Comparison of ENCODE assay signal across 22 cellular contexts in genomic region chr3:125693887-125694286, GRCh38.
DNase-seq lines count a peak whose midpoint lies in the region; ATAC-seq, FAIRE-seq and TF ChIP-seq lines count a peak whose summit lies in the region.
"Had no signal": no experiment of that assay in that cellular context is flagged by ENCODE, and none has a peak within 500 bp of the region (broad histone marks: within the 10 kb centered on the region; RNA-seq: fewer than 3 reads in every experiment).

No MANE protein-coding gene starts in this region.

- no peak overlapping the region for H2BK5ac ChIP-seq in mesenchymal stem cell (ENCODE audit: low read depth, low read length, poor library complexity, severe bottlenecking)

- no peak overlapping the region for H2BK120ac ChIP-seq in mesenchymal stem cell (ENCODE audit: low read depth, low read length)

- no peaks in the 10 kb centered on the region for H3K36me3 ChIP-seq in K562 (ENCODE audit: control insufficient read depth, insufficient read depth, low read length)
- H3K36me3 ChIP-seq in pancreas, result no peaks in the 10 kb centered on the region
- no peaks in the 10 kb centered on the region for H3K36me3 ChIP-seq in mesenchymal stem cell (ENCODE audit: control insufficient read depth in 1 of 2, insufficient read depth in 2 of 2, low read depth in 1 of 2, low read length in 2 of 2)
- H3K36me3 ChIP-seq: BLaER1 had no signal

- H3K9me3 Mint-ChIP-seq in activated naive CD4-positive, alpha-beta T cell treated with anti-CD3 and anti-CD28 coated beads, Interleukin-2, amount 50 U/mL, for 72 hours, result no peaks in the 10 kb centered on the region
- no peaks in the 10 kb centered on the region for H3K9me3 Mint-ChIP-seq in activated naive CD4-positive, alpha-beta T cell treated with anti-CD3 and anti-CD28 coated beads for 36 hours
- no peaks in the 10 kb centered on the region for H3K9me3 Mint-ChIP-seq in activated T-cell treated with anti-CD3 and anti-CD28 coated beads, Interleukin-2, amount 50 U/mL, for 4 hours
- H3K9me3 Mint-ChIP-seq: CD4-positive, CD25-positive, alpha-beta regulatory T cell; CD8-positive, alpha-beta T cell; GM23338; H9 had no signal

- H3K27ac ChIP-seq in K562 (ENCODE audit: extremely low read depth, low read depth, low read length) (no peak overlapping the region), pancreas (no peak overlapping the region), mesenchymal stem cell (ENCODE audit: low read length, poor library complexity, severe bottlenecking) (no peak overlapping the region)
- H3K27ac ChIP-seq: BLaER1, C4-2B had no signal

- peak; percentile 20 to 29 for ATAC-seq in activated naive CD4-positive, alpha-beta T cell treated with anti-CD3 and anti-CD28 coated beads, Interleukin-2, amount 50 U/mL, for 72 hours
- ATAC-seq in K562 (no peak), pancreas (no peak)
- no peak for ATAC-seq in activated T-cell treated with anti-CD3 and anti-CD28 coated beads, Interleukin-2, amount 50 U/mL, for 4 hours
- ATAC-seq: CD8-positive, alpha-beta T cell; GM12878; GM23338; HCT116 had no signal

- H3K23ac ChIP-seq in mesenchymal stem cell (ENCODE audit: low read length in 2 of 2), result no peak overlapping the region

- H3K4me1 ChIP-seq in K562 (replicated peaks in 1 of 2; ENCODE audit: control insufficient read depth in 2 of 2, insufficient read depth in 2 of 2, low read length in 2 of 2) (no peaks in the 10 kb centered on the region), pancreas (no peaks in the 10 kb centered on the region), mesenchymal stem cell (ENCODE audit: control insufficient read depth, insufficient read depth, low read depth, low read length) (peaks cover 1% of the 10 kb centered on the region)
- H3K4me1 ChIP-seq: BLaER1, Caco-2 had no signal

- CTCF ChIA-PET in activated naive CD4-positive, alpha-beta T cell treated with anti-CD3 and anti-CD28 coated beads for 36 hours (lab: Charles Lee), result no interaction called here
- CTCF ChIA-PET in K562 (lab: Yijun Ruan, JAX; ENCODE audit: low intra/inter-chr PET ratio), result no interaction called here

- POLR2A ChIA-PET in K562 (lab: Yijun Ruan, JAX), result no interaction called here

- H2AFZ ChIP-seq in K562 (ENCODE audit: low read depth, low read length) (no peak overlapping the region), mesenchymal stem cell (ENCODE audit: low read depth, low read length) (no peak overlapping the region)
- H2AFZ ChIP-seq: GM23338 had no signal

- no peaks in the 10 kb centered on the region for H3K79me1 ChIP-seq in mesenchymal stem cell (replicated peaks; ENCODE audit: low read length, poor library complexity, severe bottlenecking)

- H3K4me2 ChIP-seq in K562 (ENCODE audit: insufficient read depth, low read length), result no peak overlapping the region
- no peak overlapping the region for H3K4me2 ChIP-seq in mesenchymal stem cell (ENCODE audit: low read length, poor library complexity, severe bottlenecking)
- H3K4me2 ChIP-seq: BLaER1, GM23338 had no signal

- no peak overlapping the region for H3K14ac ChIP-seq in mesenchymal stem cell (ENCODE audit: low read length in 2 of 2)

- H4K8ac ChIP-seq in mesenchymal stem cell (ENCODE audit: low read length), result no peak overlapping the region

- no peak for TF ChIP-seq RAD21 in K562 (CRISPR knock-in tag; conservative IDR thresholded peaks at IDR 0.05 in 1 of 2, IDR thresholded peaks at IDR 0.05 in 1 of 2)

- H3K79me2 ChIP-seq in K562 (ENCODE audit: control insufficient read depth, insufficient read depth, low read length), result no peaks in the 10 kb centered on the region

- H3K9ac ChIP-seq in K562 (ENCODE audit: insufficient read depth in 1 of 2, low read depth in 2 of 2, low read length in 2 of 2) (no peak overlapping the region), mesenchymal stem cell (ENCODE audit: low read length) (no peak overlapping the region)
- H3K9ac ChIP-seq: BLaER1 had no signal

- H3K4me3 Mint-ChIP-seq in activated naive CD4-positive, alpha-beta T cell treated with anti-CD3 and anti-CD28 coated beads for 36 hours, result no peak overlapping the region
- no peak overlapping the region for H3K4me3 Mint-ChIP-seq in activated T-cell treated with anti-CD3 and anti-CD28 coated beads, Interleukin-2, amount 50 U/mL, for 4 hours
- H3K4me3 Mint-ChIP-seq: B cell; CD4-positive, CD25-positive, alpha-beta regulatory T cell; CD8-positive, alpha-beta T cell; GM23338; H9 had no signal

- no peaks in the 10 kb centered on the region for H3K27me3 ChIP-seq in K562 (ENCODE audit: control insufficient read depth in 2 of 2, insufficient read depth in 2 of 2, low read length in 2 of 2)
- H3K27me3 ChIP-seq in pancreas, result no peaks in the 10 kb centered on the region
- H3K27me3 ChIP-seq in mesenchymal stem cell (ENCODE audit: control insufficient read depth in 1 of 2, insufficient read depth in 1 of 2, low read length in 2 of 2), result peaks cover 0 to 5% of the 10 kb centered on the region in 2 experiments
- H3K27me3 ChIP-seq: BLaER1 had no signal

- no peak overlapping the region for H2BK12ac ChIP-seq in mesenchymal stem cell (ENCODE audit: low read length in 2 of 2)

- in situ Hi-C loops in K562 (cut with MboI), result no loop called here

- no peak for TF ChIP-seq CTCF in K562 (IDR thresholded peaks at IDR 0.05 in 2 of 3, conservative IDR thresholded peaks at IDR 0.05 in 1 of 3; ENCODE audit: insufficient read depth in 2 of 3, low read depth in 1 of 3, low read length in 3 of 3)
- TF ChIP-seq CTCF in pancreas (IDR thresholded peaks at IDR 0.05), result no peak

- TF ChIP-seq POLR2A in K562 (conservative IDR thresholded peaks at IDR 0.05), result no peak

- intact Hi-C loops in activated naive CD4-positive, alpha-beta T cell treated with anti-CD3 and anti-CD28 coated beads for 36 hours (cut with micrococcal nuclease), result no loop called here
- intact Hi-C loops in K562 (cut with micrococcal nuclease), result no loop called here
- intact Hi-C loops in pancreas (cut with DNase I), result no loop called here

- H3K4me3 ChIP-seq in K562, result no peak overlapping the region
- H3K4me3 ChIP-seq in pancreas, result no peak overlapping the region
- no peak overlapping the region for H3K4me3 ChIP-seq in mesenchymal stem cell (ENCODE audit: insufficient read depth in 1 of 2, low read depth in 1 of 2, low read length in 2 of 2)
- H3K4me3 ChIP-seq: BLaER1, GM12878, GM23338 had no signal

- 40% methylated on average over 10 of the region's 10 CpGs for WGBS in K562 (ENCODE audit: insufficient coverage, low coverage, missing lambda C conversion rate)
- WGBS in pancreas, 2 donors, result 88 to 91% methylated on average over 10 of the region's 10 CpGs
- WGBS in mesenchymal stem cell, result 91% methylated on average over 9 of the region's 10 CpGs

- H3K27me3 Mint-ChIP-seq in activated naive CD4-positive, alpha-beta T cell treated with anti-CD3 and anti-CD28 coated beads for 36 hours (ENCODE audit: low read depth), result peaks cover 3% of the 10 kb centered on the region
- H3K27me3 Mint-ChIP-seq in activated T-cell treated with anti-CD3 and anti-CD28 coated beads, Interleukin-2, amount 50 U/mL, for 4 hours (ENCODE audit: low read depth), result no peaks in the 10 kb centered on the region

- no peak overlapping the region for H3K18ac ChIP-seq in mesenchymal stem cell (ENCODE audit: low read depth in 1 of 2, low read length in 2 of 2)

- no peak overlapping the region for H4K91ac ChIP-seq in mesenchymal stem cell (ENCODE audit: low read length)

- no peak overlapping the region for H3K4ac ChIP-seq in mesenchymal stem cell (ENCODE audit: low read depth in 1 of 2, low read length in 2 of 2)

- no peaks in the 10 kb centered on the region for H3K36me3 Mint-ChIP-seq in activated naive CD4-positive, alpha-beta T cell treated with anti-CD3 and anti-CD28 coated beads, Interleukin-2, amount 50 U/mL, for 72 hours
- H3K36me3 Mint-ChIP-seq in activated naive CD4-positive, alpha-beta T cell treated with anti-CD3 and anti-CD28 coated beads for 36 hours (ENCODE audit: low read depth), result no peaks in the 10 kb centered on the region
- H3K36me3 Mint-ChIP-seq in activated T-cell treated with anti-CD3 and anti-CD28 coated beads, Interleukin-2, amount 50 U/mL, for 4 hours (ENCODE audit: insufficient read depth), result no peaks in the 10 kb centered on the region
- H3K36me3 Mint-ChIP-seq: CD4-positive, CD25-positive, alpha-beta regulatory T cell; CD8-positive, alpha-beta T cell had no signal

- FAIRE-seq in RCC 7860 (lab: Jason Lieb, UNC) (peak; percentile 67), K562 (lab: Jason Lieb, UNC) (no peak), pancreas (lab: Jason Lieb, UNC) (peak; percentile 90)
- FAIRE-seq: GM12878, GM19239 had no signal

- no peak overlapping the region for H3K27ac Mint-ChIP-seq in activated naive CD4-positive, alpha-beta T cell treated with anti-CD3 and anti-CD28 coated beads, Interleukin-2, amount 50 U/mL, for 72 hours
- H3K27ac Mint-ChIP-seq in activated naive CD4-positive, alpha-beta T cell treated with anti-CD3 and anti-CD28 coated beads for 36 hours, result no peak overlapping the region
- H3K27ac Mint-ChIP-seq: B cell; CD4-positive, CD25-positive, alpha-beta regulatory T cell; CD8-positive, alpha-beta T cell; GM23338; H9 had no signal

- H4K20me1 ChIP-seq in K562 (replicated peaks; ENCODE audit: control insufficient read depth, insufficient read depth, low read length), result no peaks in the 10 kb centered on the region
- H4K20me1 ChIP-seq: BLaER1 had no signal

- H3K9me1 ChIP-seq in K562 (ENCODE audit: control insufficient read depth, insufficient read depth, low read length), result no peaks in the 10 kb centered on the region

- no peak overlapping the region for H2AK5ac ChIP-seq in mesenchymal stem cell (ENCODE audit: low read length, severe bottlenecking)

- no peak for DNase-seq in activated naive CD4-positive, alpha-beta T cell treated with anti-CD3 and anti-CD28 coated beads, Interleukin-2, amount 50 U/mL, for 72 hours (ENCODE audit: low spot score in 2 of 2)
- no peak for DNase-seq in activated naive CD4-positive, alpha-beta T cell treated with anti-CD3 and anti-CD28 coated beads for 36 hours
- no peak for DNase-seq in RCC 7860 (ENCODE audit: low spot score)
- DNase-seq in K562 (ENCODE audit: extremely low read depth in 1 of 4, low spot score in 3 of 4), result no peak
- no peak for DNase-seq in pancreas
- DNase-seq in activated T-cell treated with anti-CD3 and anti-CD28 coated beads, Interleukin-2, amount 50 U/mL, for 4 hours, result no peak
- no peak for DNase-seq in mesenchymal stem cell
- DNase-seq in NCI-H345 treated with DMSO at 0.1 percent for 48 hours (lab: John Stamatoyannopoulos, UW; ENCODE audit: unreplicated experiment), result no peak
- DNase-seq: Caco-2; CD4-positive, CD25-positive, alpha-beta regulatory T cell; CD8-positive, alpha-beta T cell; DMS153; DND-41; GDM1; H9 had no signal

- no peak for TF ChIP-seq EP300 in K562 (IDR thresholded peaks at IDR 0.05; ENCODE audit: low read length)

- H3K9me3 ChIP-seq in K562 (replicated peaks; ENCODE audit: control insufficient read depth, insufficient read depth, low read depth, low read length), result no peaks in the 10 kb centered on the region
- no peaks in the 10 kb centered on the region for H3K9me3 ChIP-seq in pancreas
- H3K9me3 ChIP-seq in mesenchymal stem cell (ENCODE audit: control insufficient read depth, low read length), result no peaks in the 10 kb centered on the region
- H3K9me3 ChIP-seq: BLaER1, Caco-2 had no signal

- no peak overlapping the region for H2BK15ac ChIP-seq in mesenchymal stem cell (ENCODE audit: low read depth, poor library complexity, severe bottlenecking)

- H3K4me1 Mint-ChIP-seq in activated naive CD4-positive, alpha-beta T cell treated with anti-CD3 and anti-CD28 coated beads for 36 hours (ENCODE audit: low read depth), result no peaks in the 10 kb centered on the region
- peaks cover 6% of the 10 kb centered on the region for H3K4me1 Mint-ChIP-seq in activated T-cell treated with anti-CD3 and anti-CD28 coated beads, Interleukin-2, amount 50 U/mL, for 4 hours (ENCODE audit: low read depth)
- H3K4me1 Mint-ChIP-seq: B cell; CD4-positive, CD25-positive, alpha-beta regulatory T cell; H9 had no signal

- no TSS peak for BruUV-seq in K562 (replicated peaks; lab: Mats Ljungman, UMichigan)

Comparison
In these comparisons a context has a peak if more than half of its experiments do, and no peak if none do; other contexts are left out.
1. ATAC-seq: peak in activated naive CD4-positive, alpha-beta T cell treated with anti-CD3 and anti-CD28 coated beads, Interleukin-2, amount 50 U/mL, for 72 hours (2 of 2); none in K562 (single experiment), pancreas (0 of 4) and activated T-cell treated with anti-CD3 and anti-CD28 coated beads, Interleukin-2, amount 50 U/mL, for 4 hours (0 of 2).